36 cellular contexts compared by ENCODE assay signal in genomic region chr6:125075741-125076481, GRCh38.
"Had no signal": no experiment of that assay in that cellular context is flagged by ENCODE, and none has a peak within 500 bp of the region (broad histone marks: within the 10 kb centered on the region; RNA-seq: fewer than 3 reads in every experiment).

No MANE protein-coding gene starts in this region.

- H3K4me3 ChIP-seq: ascending aorta, body of pancreas, breast epithelium had no signal

- ATAC-seq: activated CD8-positive, alpha-beta memory T cell treated with anti-CD3 and anti-CD28 coated beads, Interleukin-2, amount 10 ng/mL, durations not matched to agents 7 days and 5 days; activated CD8-positive, alpha-beta T cell treated with anti-CD3 and anti-CD28 coated beads, Interleukin-2, amount 10 ng/mL, durations not matched to agents 7 days and 5 days; activated naive CD8-positive, alpha-beta T cell treated with anti-CD3 and anti-CD28 coated beads, Interleukin-2, amount 50 U/mL, for 24 hours; body of pancreas had no signal

- H3K4me1 ChIP-seq: ascending aorta, body of pancreas, breast epithelium had no signal

- H3K27ac Mint-ChIP-seq: activated B cell treated with CpG ODN at 0.5 μM for 24 hours; activated CD4-positive, alpha-beta memory T cell treated with anti-CD3 and anti-CD28 coated beads, Interleukin-2, amount 10 ng/mL, durations not matched to agents 7 days and 5 days; activated CD4-positive, alpha-beta T cell treated with anti-CD3 and anti-CD28 coated beads, Interleukin-2, amount 10 ng/mL, durations not matched to agents 24 days and 14 days; activated CD8-positive, alpha-beta memory T cell treated with anti-CD3 and anti-CD28 coated beads, Interleukin-2, amount 10 ng/mL, durations not matched to agents 7 days and 5 days; activated CD8-positive, alpha-beta T cell treated with anti-CD3 and anti-CD28 coated beads, Interleukin-2, amount 10 ng/mL, durations not matched to agents 7 days and 5 days; activated naive CD4-positive, alpha-beta T cell treated with anti-CD3 and anti-CD28 coated beads, Interleukin-2, amount 10 ng/mL, durations not matched to agents 7 days and 5 days; activated naive CD4-positive, alpha-beta T cell treated with anti-CD3 and anti-CD28 coated beads, Interleukin-2, amount 50 U/mL, for 24 hours; activated naive CD8-positive, alpha-beta T cell; activated naive CD8-positive, alpha-beta T cell treated with anti-CD3 and anti-CD28 coated beads, Interleukin-2, amount 10 ng/mL, durations not matched to agents 7 days and 5 days; activated naive CD8-positive, alpha-beta T cell treated with anti-CD3 and anti-CD28 coated beads, Interleukin-2, amount 50 U/mL, for 24 hours; activated T-cell treated with anti-CD3 and anti-CD28 coated beads, Interleukin-2, amount 50 U/mL, for 24 hours; activated T-helper 2 cell treated with anti-CD3 and anti-CD28 coated beads, Interferon-gamma antibody, Interleukin-2, Interleukin-4, amounts not matched to agents 10 μg/mL and 5 μg/mL and 100 μg/mL, durations not matched to agents 14 hours and 24 hours and 36 hours; T-helper 1 cell treated with Interleukin-12 subunit alpha and Interleukin-12 subunit beta and Interleukin-4 antibody, amounts not matched to agents 30 μg/mL and 1 μg/mL, for 36 hours; T-helper 2 cell treated with Interferon-gamma antibody and Interleukin-4, amounts not matched to agents 5 μg/mL and 100 μg/mL, for 36 hours had no signal

- H3K27me3 Mint-ChIP-seq: activated B cell treated with CpG ODN at 0.5 μM for 24 hours; activated CD4-positive, alpha-beta memory T cell treated with anti-CD3 and anti-CD28 coated beads, Interleukin-2, amount 10 ng/mL, durations not matched to agents 7 days and 5 days; activated CD8-positive, alpha-beta memory T cell treated with anti-CD3 and anti-CD28 coated beads, Interleukin-2, amount 10 ng/mL, durations not matched to agents 7 days and 5 days; activated naive CD4-positive, alpha-beta T cell treated with anti-CD3 and anti-CD28 coated beads, Interleukin-2, amount 50 U/mL, for 24 hours; activated naive CD8-positive, alpha-beta T cell; activated naive CD8-positive, alpha-beta T cell treated with anti-CD3 and anti-CD28 coated beads, Interleukin-2, amount 50 U/mL, for 24 hours; activated T-cell treated with anti-CD3 and anti-CD28 coated beads, Interleukin-2, amount 50 U/mL, for 24 hours had no signal

- DNase-seq: activated B cell treated with CpG ODN at 0.5 μM for 24 hours; activated CD4-positive, alpha-beta memory T cell treated with anti-CD3 and anti-CD28 coated beads, Interleukin-2, amount 10 ng/mL, durations not matched to agents 7 days and 5 days; activated CD4-positive, alpha-beta T cell treated with anti-CD3 and anti-CD28 coated beads for 4 hours; activated CD4-positive, alpha-beta T cell treated with anti-CD3 and anti-CD28 coated beads, Interleukin-2, amount 10 ng/mL, durations not matched to agents 24 days and 14 days; activated CD4-positive, alpha-beta T cell treated with anti-CD3 and anti-CD28 coated beads, Interleukin-2, amount 50 U/mL, for 1 hour; activated CD4-positive, alpha-beta T cell treated with anti-CD3 and anti-CD28 coated beads, Interleukin-2, amount 50 U/mL, for 4 hours; activated CD4-positive, CD25-positive, alpha-beta regulatory T cell treated with anti-CD3 and anti-CD28 coated beads, Interleukin-2, amount 50 U/mL, for 72 hours; activated CD8-positive, alpha-beta memory T cell treated with anti-CD3 and anti-CD28 coated beads for 24 hours; activated CD8-positive, alpha-beta memory T cell treated with anti-CD3 and anti-CD28 coated beads, Interleukin-2, amount 10 ng/mL, durations not matched to agents 7 days and 5 days; activated CD8-positive, alpha-beta memory T cell treated with anti-CD3 and anti-CD28 coated beads, Interleukin-2, amount 50 U/mL, for 48 hours; activated CD8-positive, alpha-beta T cell treated with anti-CD3 and anti-CD28 coated beads, Interleukin-2, amount 10 ng/mL, durations not matched to agents 7 days and 5 days; activated effector memory CD4-positive, alpha-beta T cell treated with Interleukin-2 at 50 U/mL for 16 hours; activated gamma-delta T cell; activated naive CD4-positive, alpha-beta T cell treated with anti-CD3 and anti-CD28 coated beads, Interleukin-2, amount 10 ng/mL, durations not matched to agents 7 days and 5 days; activated naive CD4-positive, alpha-beta T cell treated with Interleukin-2 at 50 U/mL for 16 hours; activated naive CD8-positive, alpha-beta T cell treated with anti-CD3 and anti-CD28 coated beads, Interleukin-2, amount 10 ng/mL, durations not matched to agents 7 days and 5 days; activated naive CD8-positive, alpha-beta T cell treated with anti-CD3 and anti-CD28 coated beads, Interleukin-2, amount 50 U/mL, for 24 hours; activated T-cell treated with anti-CD3 and anti-CD28 coated beads, Interleukin-2, amount 50 U/mL, for 24 hours; activated T-cell treated with anti-CD3 and anti-CD28 coated beads, Interleukin-2, amount 50 U/mL, for 48 hours; amygdala; anterior cingulate cortex; body of pancreas; brain microvascular endothelial cell; central memory CD4-positive, alpha-beta T cell; T-helper 1 cell; T-helper 2 cell; T-helper 9 cell had no signal

- H3K27ac ChIP-seq: ascending aorta, body of pancreas, brain microvascular endothelial cell, breast epithelium, VCaP had no signal

- H3K9me3 Mint-ChIP-seq: activated B cell treated with CpG ODN at 0.5 μM for 24 hours; activated naive CD4-positive, alpha-beta T cell treated with anti-CD3 and anti-CD28 coated beads, Interleukin-2, amount 10 ng/mL, durations not matched to agents 7 days and 5 days; activated naive CD4-positive, alpha-beta T cell treated with anti-CD3 and anti-CD28 coated beads, Interleukin-2, amount 50 U/mL, for 24 hours; activated naive CD8-positive, alpha-beta T cell treated with anti-CD3 and anti-CD28 coated beads, Interleukin-2, amount 50 U/mL, for 24 hours; activated T-cell treated with anti-CD3 and anti-CD28 coated beads, Interleukin-2, amount 50 U/mL, for 24 hours; activated T-helper 2 cell treated with anti-CD3 and anti-CD28 coated beads, Interferon-gamma antibody, Interleukin-2, Interleukin-4, amounts not matched to agents 10 μg/mL and 5 μg/mL and 100 μg/mL, durations not matched to agents 14 hours and 24 hours and 36 hours; T-helper 1 cell treated with Interleukin-12 subunit alpha and Interleukin-12 subunit beta and Interleukin-4 antibody, amounts not matched to agents 30 μg/mL and 1 μg/mL, for 36 hours; T-helper 2 cell treated with Interferon-gamma antibody and Interleukin-4, amounts not matched to agents 5 μg/mL and 100 μg/mL, for 36 hours had no signal

- H3K9me3 ChIP-seq: ascending aorta, body of pancreas, breast epithelium had no signal

- FAIRE-seq: TTC549 had no signal

- H3K4me3 Mint-ChIP-seq: activated B cell treated with CpG ODN at 0.5 μM for 24 hours; activated CD4-positive, alpha-beta memory T cell treated with anti-CD3 and anti-CD28 coated beads, Interleukin-2, amount 10 ng/mL, durations not matched to agents 7 days and 5 days; activated CD4-positive, alpha-beta T cell treated with anti-CD3 and anti-CD28 coated beads, Interleukin-2, amount 10 ng/mL, durations not matched to agents 24 days and 14 days; activated CD8-positive, alpha-beta memory T cell treated with anti-CD3 and anti-CD28 coated beads, Interleukin-2, amount 10 ng/mL, durations not matched to agents 7 days and 5 days; activated CD8-positive, alpha-beta T cell treated with anti-CD3 and anti-CD28 coated beads, Interleukin-2, amount 10 ng/mL, durations not matched to agents 7 days and 5 days; activated naive CD4-positive, alpha-beta T cell treated with anti-CD3 and anti-CD28 coated beads, Interleukin-2, amount 10 ng/mL, durations not matched to agents 7 days and 5 days; activated naive CD4-positive, alpha-beta T cell treated with anti-CD3 and anti-CD28 coated beads, Interleukin-2, amount 50 U/mL, for 24 hours; activated naive CD8-positive, alpha-beta T cell; activated naive CD8-positive, alpha-beta T cell treated with anti-CD3 and anti-CD28 coated beads, Interleukin-2, amount 10 ng/mL, durations not matched to agents 7 days and 5 days; activated naive CD8-positive, alpha-beta T cell treated with anti-CD3 and anti-CD28 coated beads, Interleukin-2, amount 50 U/mL, for 24 hours; activated T-cell treated with anti-CD3 and anti-CD28 coated beads, Interleukin-2, amount 50 U/mL, for 24 hours; T-helper 1 cell treated with Interleukin-12 subunit alpha and Interleukin-12 subunit beta and Interleukin-4 antibody, amounts not matched to agents 30 μg/mL and 1 μg/mL, for 36 hours; T-helper 2 cell treated with Interferon-gamma antibody and Interleukin-4, amounts not matched to agents 5 μg/mL and 100 μg/mL, for 36 hours had no signal

- H3K36me3 Mint-ChIP-seq: activated CD8-positive, alpha-beta memory T cell treated with anti-CD3 and anti-CD28 coated beads, Interleukin-2, amount 10 ng/mL, durations not matched to agents 7 days and 5 days; activated naive CD4-positive, alpha-beta T cell treated with anti-CD3 and anti-CD28 coated beads, Interleukin-2, amount 10 ng/mL, durations not matched to agents 7 days and 5 days; activated naive CD4-positive, alpha-beta T cell treated with anti-CD3 and anti-CD28 coated beads, Interleukin-2, amount 50 U/mL, for 24 hours; activated naive CD8-positive, alpha-beta T cell had no signal

- H3K4me1 Mint-ChIP-seq: activated B cell treated with CpG ODN at 0.5 μM for 24 hours; activated CD4-positive, alpha-beta memory T cell treated with anti-CD3 and anti-CD28 coated beads, Interleukin-2, amount 10 ng/mL, durations not matched to agents 7 days and 5 days; activated CD4-positive, alpha-beta T cell treated with anti-CD3 and anti-CD28 coated beads, Interleukin-2, amount 10 ng/mL, durations not matched to agents 24 days and 14 days; activated CD8-positive, alpha-beta memory T cell treated with anti-CD3 and anti-CD28 coated beads, Interleukin-2, amount 10 ng/mL, durations not matched to agents 7 days and 5 days; activated naive CD4-positive, alpha-beta T cell treated with anti-CD3 and anti-CD28 coated beads, Interleukin-2, amount 10 ng/mL, durations not matched to agents 7 days and 5 days; activated naive CD4-positive, alpha-beta T cell treated with anti-CD3 and anti-CD28 coated beads, Interleukin-2, amount 50 U/mL, for 24 hours; activated naive CD8-positive, alpha-beta T cell treated with anti-CD3 and anti-CD28 coated beads, Interleukin-2, amount 10 ng/mL, durations not matched to agents 7 days and 5 days; activated naive CD8-positive, alpha-beta T cell treated with anti-CD3 and anti-CD28 coated beads, Interleukin-2, amount 50 U/mL, for 24 hours had no signal

- H3K27me3 ChIP-seq: ascending aorta, body of pancreas, brain microvascular endothelial cell, breast epithelium had no signal
